8 cellular contexts compared by ENCODE assay signal in genomic region chr12:94101902-94102660, GRCh38. TPM values are rescaled to one million over a fixed set of nuclear protein-coding genes. Genes with fewer than 3 reads are reported as not detected.
A peak's percentile ranks its signal among the peaks of the same experiment; 100 is the strongest.
DNase-seq lines count a peak whose midpoint lies in the region; FAIRE-seq and TF ChIP-seq lines count a peak whose summit lies in the region.

No MANE protein-coding gene starts in this region.

- H3K4me1 Mint-ChIP-seq in activated T-helper 2 cell treated with anti-CD3 and anti-CD28 coated beads, Interferon-gamma antibody, Interleukin-2, Interleukin-4, amounts not matched to agents 10 μg/mL and 5 μg/mL and 100 μg/mL, durations not matched to agents 14 hours and 24 hours and 36 hours (ENCODE audit: low read depth) = peaks cover 35% of the 10 kb centered on the region
- H3K4me1 Mint-ChIP-seq in nephron = peaks cover 12% of the 10 kb centered on the region

- peak overlapping the region; percentile 77 for H3K4me3 Mint-ChIP-seq in activated T-helper 2 cell treated with anti-CD3 and anti-CD28 coated beads, Interferon-gamma antibody, Interleukin-2, Interleukin-4, amounts not matched to agents 10 μg/mL and 5 μg/mL and 100 μg/mL, durations not matched to agents 14 hours and 24 hours and 36 hours (ENCODE audit: low read depth)
- H3K4me3 Mint-ChIP-seq in nephron = peak overlapping the region; percentile 84 to 88 (median 87)

- intact Hi-C loops in activated T-helper 2 cell treated with anti-CD3 and anti-CD28 coated beads, Interferon-gamma antibody, Interleukin-2, Interleukin-4, amounts not matched to agents 10 μg/mL and 5 μg/mL and 100 μg/mL, durations not matched to agents 14 hours and 24 hours and 36 hours (cut with micrococcal nuclease) = loop anchor here (1.0 to 10.0 kb wide), 12 partner anchors 119 to 1317 kb away; partner anchors contain the start of gene CRADD

- no peaks in the 10 kb centered on the region for H3K9me3 Mint-ChIP-seq in activated T-helper 2 cell treated with anti-CD3 and anti-CD28 coated beads, Interferon-gamma antibody, Interleukin-2, Interleukin-4, amounts not matched to agents 10 μg/mL and 5 μg/mL and 100 μg/mL, durations not matched to agents 14 hours and 24 hours and 36 hours
- no peaks in the 10 kb centered on the region for H3K9me3 Mint-ChIP-seq in nephron

- H3K27me3 Mint-ChIP-seq in activated T-helper 2 cell treated with anti-CD3 and anti-CD28 coated beads, Interferon-gamma antibody, Interleukin-2, Interleukin-4, amounts not matched to agents 10 μg/mL and 5 μg/mL and 100 μg/mL, durations not matched to agents 14 hours and 24 hours and 36 hours (ENCODE audit: low read depth) = peaks cover 2% of the 10 kb centered on the region
- peaks cover 38% of the 10 kb centered on the region for H3K27me3 Mint-ChIP-seq in nephron (ENCODE audit: low read depth)

- TF ChIP-seq CTCF in LNCaP clone FGC (IDR thresholded peaks at IDR 0.05; ENCODE audit: control insufficient read depth, extremely low read depth, insufficient read depth) (peak; percentile 88), nephron (IDR thresholded peaks at IDR 0.05; ENCODE audit: unreplicated experiment in 3 of 3) (peak; percentile 79 to 86 (median 84))

- H3K27ac Mint-ChIP-seq in activated T-helper 2 cell treated with anti-CD3 and anti-CD28 coated beads, Interferon-gamma antibody, Interleukin-2, Interleukin-4, amounts not matched to agents 10 μg/mL and 5 μg/mL and 100 μg/mL, durations not matched to agents 14 hours and 24 hours and 36 hours = no peak overlapping the region
- no peak overlapping the region for H3K27ac Mint-ChIP-seq in nephron

- FAIRE-seq in H54 (lab: Jason Lieb, UNC) = peak; percentile 58

- no peaks in the 10 kb centered on the region for H3K36me3 Mint-ChIP-seq in activated T-helper 2 cell treated with anti-CD3 and anti-CD28 coated beads, Interferon-gamma antibody, Interleukin-2, Interleukin-4, amounts not matched to agents 10 μg/mL and 5 μg/mL and 100 μg/mL, durations not matched to agents 14 hours and 24 hours and 36 hours (ENCODE audit: low read depth)
- H3K36me3 Mint-ChIP-seq in nephron (ENCODE audit: low read depth) = no peaks in the 10 kb centered on the region

- peak overlapping the region; percentile 51 for H3K4me3 ChIP-seq in LNCaP clone FGC (ENCODE audit: low read depth, low read length)

- no peak for TF ChIP-seq POLR2A in H54 (IDR thresholded peaks at IDR 0.05; ENCODE audit: low read depth, low read length)

- DNase-seq in Daoy (ENCODE audit: low read depth) (peak; percentile 88), H54 (ENCODE audit: insufficient read length, low spot score) (peak; percentile 56), LNCaP clone FGC (ENCODE audit: low read depth) (peak; percentile 65), RPMI7951 (ENCODE audit: low read depth) (peak; percentile 78), fibroblast of the conjunctiva (ENCODE audit: low read depth) (peak; percentile 81)
- peak; percentile 81 for DNase-seq in activated T-helper 2 cell treated with anti-CD3 and anti-CD28 coated beads, Interferon-gamma antibody, Interleukin-2, Interleukin-4, amounts not matched to agents 10 μg/mL and 5 μg/mL and 100 μg/mL, durations not matched to agents 14 hours and 24 hours and 36 hours (ENCODE audit: low spot score)
- DNase-seq in stimulated activated naive CD4-positive, alpha-beta T cell treated with Interleukin-2 at 50 U/mL for 16 hours (lab: John Stamatoyannopoulos, UW) = peak; percentile 76

RNA-seq across cellular contexts. Expression of gene PLXNC1, which starts 46.3 kb away (rescaled TPM):
- 2.1 and 4.0 TPM in 2 replicates for total RNA-seq in Daoy (2014; rRNA removed; shearing (Covaris generic))
- total RNA-seq in RPMI7951 (2014; rRNA removed; shearing (Covaris generic)) = 0.10 and 0.24 TPM in 2 replicates
- 6.6 and 7.2 TPM in 2 replicates for total RNA-seq in activated T-helper 2 cell treated with anti-CD3 and anti-CD28 coated beads, Interferon-gamma antibody, Interleukin-2, Interleukin-4, amounts not matched to agents 10 μg/mL and 5 μg/mL and 100 μg/mL, durations not matched to agents 14 hours and 24 hours and 36 hours

Comparison
In these comparisons a context has a peak if more than half of its experiments do, and no peak if none do; other contexts are left out.
1. Peak in every context shown above with its lines: DNase-seq and H3K4me3 ChIP-seq.